In the genomic region with DNA sequence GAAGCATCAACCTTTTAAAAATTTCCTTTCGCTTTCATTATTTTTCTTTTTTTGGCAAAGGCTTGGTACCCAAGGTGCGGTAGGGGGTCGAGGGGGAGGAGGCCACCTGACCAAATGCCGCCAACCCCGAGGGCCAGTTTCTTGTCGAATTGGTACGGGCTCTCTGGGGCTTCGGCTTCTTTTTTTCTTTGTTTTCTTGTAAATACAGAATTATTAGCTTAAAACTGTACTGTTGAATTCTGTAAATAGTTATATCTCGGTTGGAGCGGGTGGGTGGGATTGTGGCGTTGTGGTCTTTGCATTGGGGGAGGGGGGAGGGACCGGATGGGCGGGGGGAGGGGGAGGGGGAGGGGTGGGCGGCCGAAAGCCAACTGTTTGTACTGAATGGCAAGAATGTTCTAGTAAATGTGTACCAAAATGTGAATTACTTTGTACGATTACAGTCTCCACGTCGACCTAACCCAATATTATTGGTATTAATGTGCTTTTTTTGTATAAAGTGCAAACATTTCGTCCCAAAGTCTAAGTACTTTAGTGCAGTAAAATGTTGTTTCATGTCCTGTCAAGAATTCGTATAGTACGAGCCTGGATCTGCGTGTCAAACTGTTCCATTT, we compare ENCODE assay signal across 13 cellular contexts. TPM values are rescaled to one million over a fixed set of nuclear protein-coding genes. Genes with fewer than 3 reads are reported as not detected.
DNase-seq lines count a peak whose midpoint lies in the region; ATAC-seq and TF ChIP-seq lines count a peak whose summit lies in the region.
"Had no signal": no experiment of that assay in that cellular context is flagged by ENCODE, and none has a peak within 500 bp of the region (broad histone marks: within the 10 kb centered on the region; RNA-seq: fewer than 3 reads in every experiment).

No MANE protein-coding gene starts in this region.

- in situ Hi-C loops in Panc1 (cut with HindIII; ENCODE audit: low pct_unique_long_range_greater_than_20kb, low sequenced_read_pairs) = no loop called here

- H3K27ac Mint-ChIP-seq in neural crest cell (ENCODE audit: unreplicated experiment) = no peak overlapping the region

- no TSS peak for BruUV-seq in Panc1 (replicated peaks; lab: Mats Ljungman, UMichigan)

- H3K9me3 ChIP-seq in Panc1 (ENCODE audit: control insufficient read depth, insufficient read depth, low read depth, low read length) (no peaks in the 10 kb centered on the region), ectodermal cell (ENCODE audit: control insufficient read depth, low read length) (no peaks in the 10 kb centered on the region)
- H3K9me3 ChIP-seq: adrenal gland had no signal

- H3K27me3 ChIP-seq in Panc1 (ENCODE audit: control insufficient read depth, insufficient read depth, low read length) (no peaks in the 10 kb centered on the region; the same call in 1 of the 2 replicates), ectodermal cell (ENCODE audit: control insufficient read depth, insufficient read depth, low read length, poor library complexity, severe bottlenecking) (peaks cover 99% of the 10 kb centered on the region)

- no peak overlapping the region for H3K27ac ChIP-seq in Panc1 (ENCODE audit: low read length)
- H3K27ac ChIP-seq in ectodermal cell (ENCODE audit: insufficient read depth, low read depth, low read length, poor library complexity, severe bottlenecking) = no peak overlapping the region
- H3K27ac ChIP-seq: adrenal gland, parathyroid adenoma had no signal

- H3K4me3 ChIP-seq in Panc1 (ENCODE audit: low read depth in 2 of 2, low read length in 2 of 2) = peak overlapping the region; percentile 49 to 63
- peak overlapping the region; percentile 49 for H3K4me3 ChIP-seq in ectodermal cell (ENCODE audit: insufficient read depth, low read depth, low read length)

- peaks cover 22% of the 10 kb centered on the region for H3K36me3 Mint-ChIP-seq in neural crest cell (ENCODE audit: low read depth)

- H3K36me3 ChIP-seq in Panc1 (ENCODE audit: control insufficient read depth, insufficient read depth, low read length) = no peaks in the 10 kb centered on the region
- H3K36me3 ChIP-seq in ectodermal cell (ENCODE audit: control insufficient read depth, insufficient read depth, low read length) = no peaks in the 10 kb centered on the region
- H3K36me3 ChIP-seq: adrenal gland had no signal

- no peak for TF ChIP-seq CTCF in Panc1 (IDR thresholded peaks at IDR 0.05)
- no peak for TF ChIP-seq CTCF in neural crest cell (conservative IDR thresholded peaks at IDR 0.05)

- no peak; the same call in 1 of the 2 replicates for ATAC-seq in Panc1
- ATAC-seq: HepG2 had no signal

- H3K4me1 ChIP-seq in Panc1 (ENCODE audit: control insufficient read depth, insufficient read depth, low read length) (no peaks in the 10 kb centered on the region), ectodermal cell (ENCODE audit: control insufficient read depth, insufficient read depth, low read length) (peaks cover under 1% of the 10 kb centered on the region)
- H3K4me1 ChIP-seq: parathyroid adenoma had no signal

- no peaks in the 10 kb centered on the region for H3K9me3 Mint-ChIP-seq in neural crest cell

- peak overlapping the region; percentile 81 for H3K4me3 Mint-ChIP-seq in neural crest cell

- peaks cover 41% of the 10 kb centered on the region for H3K4me1 Mint-ChIP-seq in neural crest cell

- WGBS in ectodermal cell, 2 experiments = 1 to 2% methylated on average over 13 to 17 of the region's 22 CpGs

- POLR2A ChIA-PET in Panc1 (lab: Charles Lee) = no interaction called here

- peaks cover 97% of the 10 kb centered on the region for H3K27me3 Mint-ChIP-seq in neural crest cell (ENCODE audit: low read depth)

- CTCF ChIA-PET in Panc1 (lab: Charles Lee) = no interaction called here

- peak; percentile 58 for DNase-seq in ELF-1 (ENCODE audit: low read depth, low spot score)
- no peak for DNase-seq in Panc1 (ENCODE audit: low read depth, low spot score)
- no peak for DNase-seq in neural crest cell (ENCODE audit: low read depth, low spot score)
- no peak for DNase-seq in posterior vena cava (ENCODE audit: low spot score)
- DNase-seq in stimulated activated CD4-positive, alpha-beta T cell treated with anti-CD3 and anti-CD28 coated beads, Interleukin-15, amount 100 ng/mL, for 24 hours = no peak
- DNase-seq in stimulated activated CD4-positive, alpha-beta T cell treated with anti-CD3 and anti-CD28 coated beads, Interleukin-2, amount 100 ng/mL, for 48 hours = no peak
- DNase-seq in NCI-H2227 (lab: John Stamatoyannopoulos, UW; ENCODE audit: unreplicated experiment) = no peak
- DNase-seq: adrenal gland, NCI-H510A treated with DMSO at 0.1 percent for 48 hours, T1000 had no signal

- intact Hi-C loops in Panc1 (cut with micrococcal nuclease; ENCODE audit: unreplicated experiment) (no loop called here), posterior vena cava (cut with DNase I) (no loop called here)

RNA-seq across cellular contexts. Expression of a gene that starts 4.7 kb away (rescaled TPM):
- 0.36 TPM for total RNA-seq in Panc1 (2021; ENCODE audit: unreplicated experiment)
- not detected for polyA plus RNA-seq in Panc1 (2012; ENCODE audit: insufficient read length)
- 58.5 TPM for polyA plus RNA-seq in ectodermal cell (2013, experiment 1 of 4)
- polyA plus RNA-seq in ectodermal cell (2013, experiment 2 of 4) = 54.0 TPM
- 71.2 TPM for polyA plus RNA-seq in ectodermal cell (2013, experiment 3 of 4)
- 92.7 TPM for polyA plus RNA-seq in ectodermal cell (2013, experiment 4 of 4)
- 54.3 and 64.5 TPM in 2 replicates for total RNA-seq in neural crest cell
- total RNA-seq in posterior vena cava = 1 to 10 TPM; 7.5 to 8.7 TPM
- total RNA-seq: HepG2 had no signal
- polyA plus RNA-seq: HepG2 had no signal

RNA-seq across cellular contexts. Expression of a gene that starts 7.5 kb away (rescaled TPM):
- total RNA-seq in Panc1 (2021; ENCODE audit: unreplicated experiment) = not detected
- polyA plus RNA-seq in Panc1 (2012; ENCODE audit: insufficient read length) = 0.23 TPM
- 9.1 TPM for polyA plus RNA-seq in ectodermal cell (2013, experiment 1 of 4)
- 9.3 TPM for polyA plus RNA-seq in ectodermal cell (2013, experiment 2 of 4)
- polyA plus RNA-seq in ectodermal cell (2013, experiment 3 of 4) = 10.2 TPM
- 14.1 TPM for polyA plus RNA-seq in ectodermal cell (2013, experiment 4 of 4)
- 4.5 and 6.1 TPM in 2 replicates for total RNA-seq in neural crest cell
- total RNA-seq in posterior vena cava = 1 to 10 TPM; 1.8 to 3.0 TPM
- total RNA-seq: adrenal gland, HepG2 had no signal
- polyA plus RNA-seq: HepG2 had no signal
